23 cellular contexts compared by ENCODE assay signal in the genomic region with DNA sequence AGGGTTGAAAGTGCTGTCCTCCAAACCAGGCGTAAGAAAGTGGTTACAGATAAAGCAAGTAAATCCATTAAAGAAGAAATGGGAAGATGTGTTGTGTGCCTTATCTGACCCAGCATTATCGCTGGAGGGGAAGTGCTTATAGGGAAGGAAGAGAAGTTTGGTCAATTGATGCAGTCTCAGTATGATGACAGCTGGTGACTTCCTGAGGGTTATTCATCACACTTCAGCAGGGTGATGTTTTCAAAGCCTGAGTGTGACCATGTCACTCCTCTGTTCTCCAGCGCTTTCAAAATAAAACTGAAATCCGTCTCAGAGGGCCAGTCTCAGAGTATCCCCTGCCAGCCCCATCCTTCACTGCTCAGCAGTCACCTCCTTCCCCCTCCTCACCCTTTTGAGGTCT.
A peak's percentile ranks its signal among the peaks of the same experiment; 100 is the strongest.
DNase-seq lines count a peak whose midpoint lies in the region; ATAC-seq and TF ChIP-seq lines count a peak whose summit lies in the region.
"Had no signal": no experiment of that assay in that cellular context is flagged by ENCODE, and none has a peak within 500 bp of the region (broad histone marks: within the 10 kb centered on the region; RNA-seq: fewer than 3 reads in every experiment).

No MANE protein-coding gene starts in this region.

- H3K36me3 ChIP-seq in heart right ventricle, result no peaks in the 10 kb centered on the region
- H3K36me3 ChIP-seq: ovary had no signal

- no peaks in the 10 kb centered on the region for H3K4me1 ChIP-seq in heart right ventricle

- ATAC-seq in heart right ventricle (peak in 6 of 8 donors; percentile 31 to 59 (median 43)), GM18498 (IDR thresholded peaks at IDR 0.05; ENCODE audit: unreplicated experiment) (no peak)
- ATAC-seq: activated T-cell treated with anti-CD3 and anti-CD28 coated beads, Interleukin-2, amount 50 U/mL, for 4 hours; GM12878 had no signal

- intact Hi-C loops in heart right ventricle (cut with DNase I), result no loop called here

- H3K27ac ChIP-seq in heart right ventricle, result peak overlapping the region in 1 of 10 donors; percentile 70
- H3K27ac ChIP-seq in coronary artery, result no peak overlapping the region
- H3K27ac ChIP-seq: dorsolateral prefrontal cortex, GM23248, HL-60, ovary, VCaP had no signal

- DNase-seq in CD1c-positive myeloid dendritic cell (ENCODE audit: extremely low spot score), result peak; percentile 66
- DNase-seq in MV-4-11 (lab: John Stamatoyannopoulos, UW), result peak; percentile 6
- DNase-seq in heart right ventricle, result peak in 1 of 2 donors; percentile 7
- DNase-seq in pons (ENCODE audit: low spot score), result peak; percentile 23
- no peak for DNase-seq in NCI-H345 treated with DMSO at 0.1 percent for 48 hours (lab: John Stamatoyannopoulos, UW; ENCODE audit: unreplicated experiment)
- no peak for DNase-seq in coronary artery (ENCODE audit: low spot score)
- DNase-seq: activated CD4-positive, alpha-beta T cell treated with anti-CD3 and anti-CD28 coated beads for 4 hours; activated gamma-delta T cell treated with Interleukin-2 at 50 U/mL for 16 hours; activated T-cell treated with anti-CD3 and anti-CD28 coated beads, Interleukin-2, amount 50 U/mL, for 4 hours; CD4-positive, CD25-positive, alpha-beta regulatory T cell; dorsolateral prefrontal cortex; GM23248; HFFc6; NCI-H1694; ovary; retina; RPMI8226; stimulated activated CD4-positive, alpha-beta T cell treated with anti-CD3 and anti-CD28 coated beads, Interleukin-4, amount 100 ng/mL, for 1 hour; T-helper 2 cell had no signal

- no peaks in the 10 kb centered on the region for H3K27me3 ChIP-seq in heart right ventricle
- H3K27me3 ChIP-seq: dorsolateral prefrontal cortex, ovary had no signal

- peaks cover 0 to 10% (median 0%) of the 10 kb centered on the region in 11 donors for H3K9me3 ChIP-seq in heart right ventricle
- H3K9me3 ChIP-seq: ovary had no signal

- H3K4me3 ChIP-seq in heart right ventricle (no peak overlapping the region), coronary artery (no peak overlapping the region)
- H3K4me3 ChIP-seq: dorsolateral prefrontal cortex, GM12878, GM23248, ovary had no signal

- no peak for TF ChIP-seq CTCF in heart right ventricle (IDR thresholded peaks at IDR 0.05)
- no peak for TF ChIP-seq CTCF in coronary artery (IDR thresholded peaks at IDR 0.05)

- 6 to 14% methylated on average over 4 of the region's 4 CpGs for WGBS in heart right ventricle, 2 donors

Comparison
In these comparisons a context has a peak if more than half of its experiments do, and no peak if none do; other contexts are left out.
1. DNase-seq: peak in CD1c-positive myeloid dendritic cell (single experiment), MV-4-11 (single experiment) and pons (single experiment); none in NCI-H345 treated with DMSO at 0.1 percent for 48 hours (single experiment) and coronary artery (single experiment).